In the genomic region with DNA sequence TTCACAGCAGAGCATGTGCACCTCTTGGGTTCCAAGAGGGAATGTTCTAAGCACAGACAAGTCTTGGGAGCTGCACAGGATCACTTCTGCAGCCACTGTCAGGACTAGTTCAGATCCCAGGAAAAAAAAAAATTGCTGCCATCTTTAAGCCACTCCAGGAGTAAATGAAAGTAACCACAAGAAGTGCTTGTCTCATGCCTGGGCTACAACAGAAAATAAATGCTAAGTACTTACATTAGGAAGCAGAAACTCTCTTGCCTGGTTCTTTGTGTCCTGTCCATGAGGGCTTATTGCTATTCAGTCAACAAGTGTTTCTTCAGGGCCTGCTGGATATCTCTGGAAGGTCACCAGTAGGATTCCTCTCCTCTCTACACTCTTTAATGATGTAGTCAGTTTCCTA, we compare ENCODE assay signal across 22 cellular contexts.
"Had no signal": no experiment of that assay in that cellular context is flagged by ENCODE, and none has a peak within 500 bp of the region (broad histone marks: within the 10 kb centered on the region; RNA-seq: fewer than 3 reads in every experiment).

No MANE protein-coding gene starts in this region.

- H3K9me3 ChIP-seq: adrenal gland, heart left ventricle, lower lobe of right lung, neutrophil, right lobe of liver, testis, transverse colon had no signal

- H3K36me3 ChIP-seq: adrenal gland, heart left ventricle, lower lobe of right lung, neutrophil, right lobe of liver, transverse colon had no signal

- DNase-seq: activated CD4-positive, alpha-beta T cell treated with anti-CD3 and anti-CD28 coated beads for 48 hours; activated CD4-positive, alpha-beta T cell treated with anti-CD3 and anti-CD28 coated beads, Interleukin-2, amount 50 U/mL, for 48 hours; activated CD8-positive, alpha-beta memory T cell treated with anti-CD3 and anti-CD28 coated beads for 24 hours; activated effector memory CD4-positive, alpha-beta T cell treated with anti-CD3 and anti-CD28 coated beads, Interleukin-2, amount 50 U/mL, for 16 hours; activated naive CD4-positive, alpha-beta T cell treated with anti-CD3 and anti-CD28 coated beads for 36 hours; activated naive CD8-positive, alpha-beta T cell treated with anti-CD3 and anti-CD28 coated beads for 36 hours; adrenal gland; aorta; dorsolateral prefrontal cortex; foreskin keratinocyte; heart left ventricle; lower lobe of right lung; natural killer cell; right lobe of liver; stimulated activated CD4-positive, alpha-beta T cell treated with anti-CD3 and anti-CD28 coated beads, Interleukin-4, amount 100 ng/mL, for 1 hour; stimulated activated naive CD8-positive, alpha-beta T cell treated with anti-CD3 and anti-CD28 coated beads, Interleukin-15, Interleukin-2, amounts not matched to agents 100 U/mL and 50 U/mL, for 24 hours; testis; transverse colon had no signal

- FAIRE-seq: endothelial cell of umbilical vein had no signal

- H3K27me3 ChIP-seq: adrenal gland, dorsolateral prefrontal cortex, heart left ventricle, neutrophil, right lobe of liver, testis, transverse colon had no signal

- H3K4me1 ChIP-seq: adrenal gland, foreskin keratinocyte, heart left ventricle, right lobe of liver, testis had no signal

- H3K27ac ChIP-seq: adrenal gland, coronary artery, dorsolateral prefrontal cortex, foreskin keratinocyte, heart left ventricle, lower lobe of right lung, neutrophil, right lobe of liver, testis, transverse colon had no signal

- H3K4me3 ChIP-seq: adrenal gland, coronary artery, dorsolateral prefrontal cortex, heart left ventricle, lower lobe of right lung, right lobe of liver, testis, transverse colon had no signal

- ATAC-seq: esophagus mucosa; foreskin keratinocyte; heart left ventricle; lower lobe of right lung; natural killer cell; stimulated activated naive CD8-positive, alpha-beta T cell treated with anti-CD3 and anti-CD28 coated beads, Interleukin-15, Interleukin-2, amounts not matched to agents 100 U/mL and 50 U/mL, for 24 hours had no signal
